22 cellular contexts compared by ENCODE assay signal in the genomic region with DNA sequence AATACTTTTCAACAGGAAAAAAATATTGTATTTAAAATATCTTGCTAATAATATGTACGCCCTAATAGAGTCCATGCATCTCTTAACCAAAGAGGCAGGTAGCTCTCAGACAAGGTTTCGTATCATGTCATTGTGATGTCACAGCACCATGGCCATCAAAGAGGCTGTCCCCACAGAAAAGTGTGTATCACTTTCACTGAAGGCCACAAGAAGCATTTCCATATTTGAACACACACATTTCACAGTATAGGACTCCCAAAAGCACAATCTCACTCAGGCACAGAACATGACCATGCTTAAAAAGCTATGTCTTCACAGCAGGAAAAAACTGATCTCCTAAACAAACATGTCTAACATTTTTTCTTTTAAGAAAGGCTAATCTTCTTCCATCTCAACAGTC.
A peak's percentile ranks its signal among the peaks of the same experiment; 100 is the strongest.
DNase-seq lines count a peak whose midpoint lies in the region; ATAC-seq, FAIRE-seq and TF ChIP-seq lines count a peak whose summit lies in the region.
"Had no signal": no experiment of that assay in that cellular context is flagged by ENCODE, and none has a peak within 500 bp of the region (broad histone marks: within the 10 kb centered on the region; RNA-seq: fewer than 3 reads in every experiment).

No MANE protein-coding gene starts in this region.

- H3K79me2 ChIP-seq in GM12878 (ENCODE audit: control insufficient read depth, insufficient read depth, low read length): peaks cover 17% of the 10 kb centered on the region

- H3K27ac Mint-ChIP-seq in activated naive CD4-positive, alpha-beta T cell treated with anti-CD3 and anti-CD28 coated beads, Interleukin-2, amount 50 U/mL, for 72 hours: no peak overlapping the region
- H3K27ac Mint-ChIP-seq: CD4-positive, CD25-positive, alpha-beta regulatory T cell had no signal

- H3K9me3 Mint-ChIP-seq in activated naive CD4-positive, alpha-beta T cell treated with anti-CD3 and anti-CD28 coated beads, Interleukin-2, amount 50 U/mL, for 72 hours: no peaks in the 10 kb centered on the region
- H3K9me3 Mint-ChIP-seq: CD4-positive, CD25-positive, alpha-beta regulatory T cell had no signal

- ATAC-seq in activated naive CD4-positive, alpha-beta T cell treated with anti-CD3 and anti-CD28 coated beads, Interleukin-2, amount 50 U/mL, for 72 hours: peak; percentile 69 to 86
- peak; percentile 96 for ATAC-seq in GM12878
- ATAC-seq: A549, HCT116, Panc1 had no signal

- H3K9ac ChIP-seq in GM12878 (ENCODE audit: control insufficient read depth, insufficient read depth, low read length): no peak overlapping the region
- H3K9ac ChIP-seq: SK-N-SH had no signal

- intact Hi-C loops in GM12878 (cut with micrococcal nuclease; ENCODE audit: unreplicated experiment): no loop called here

- peak overlapping the region; percentile 79; the same call in 1 of the 2 replicates for H3K4me2 ChIP-seq in GM12878 (ENCODE audit: control insufficient read depth, insufficient read depth)
- H3K4me2 ChIP-seq: SK-N-SH had no signal

- POLR2A ChIA-PET in HEK293 (lab: Yijun Ruan, JAX) (no interaction called here), GM12878 (lab: Charles Lee) (interaction anchor here (0.7 to 1.0 kb wide), 3 partner anchors 19 to 133 kb away, joined by 3 to 4 read pairs (median 3); no protein-coding TSS in a partner anchor)

- CTCF ChIA-PET in HEK293 (lab: Yijun Ruan, JAX) (no interaction called here), GM12878 (lab: Yijun Ruan, JAX) (interaction anchor here (1.1 kb wide), 1 partner anchor 41 kb away, joined by 4 read pairs; no protein-coding TSS in a partner anchor)

- H3K36me3 Mint-ChIP-seq in activated naive CD4-positive, alpha-beta T cell treated with anti-CD3 and anti-CD28 coated beads, Interleukin-2, amount 50 U/mL, for 72 hours: peaks cover 0 to 9% of the 10 kb centered on the region in 2 donors

- no peak for TF ChIP-seq POLR2A in GM12878 (IDR thresholded peaks at IDR 0.05; ENCODE audit: low read depth, low read length)

- no peaks in the 10 kb centered on the region for H3K27me3 ChIP-seq in GM12878 (replicated peaks in 1 of 2; ENCODE audit: control insufficient read depth in 2 of 2, insufficient read depth in 2 of 2, low read length in 1 of 2)
- H3K27me3 ChIP-seq: BE2C had no signal

- no peaks in the 10 kb centered on the region for H3K36me3 ChIP-seq in HEK293 (ENCODE audit: control insufficient read depth in 2 of 2, insufficient read depth in 1 of 2, low read length in 2 of 2)
- no peaks in the 10 kb centered on the region; a peak in 1 of 4 replicates for H3K36me3 ChIP-seq in GM12878 (ENCODE audit: control insufficient read depth in 2 of 2, insufficient read depth in 2 of 2, low read length in 1 of 2)
- H3K36me3 ChIP-seq: BE2C had no signal

- H3K27ac ChIP-seq in HEK293 (ENCODE audit: extremely low read depth, low read depth, low read length) (no peak overlapping the region), GM12878 (ENCODE audit: control insufficient read depth, insufficient read depth) (peak overlapping the region; percentile 51; the same call in 1 of the 2 replicates)
- H3K27ac ChIP-seq: A549 had no signal

- peak in 1 of 2 experiments; percentile 72; a peak in 2 of 4 replicates for TF ChIP-seq EP300 in GM12878 (IDR thresholded peaks at IDR 0.05; ENCODE audit: borderline replicate concordance in 1 of 2, control insufficient read depth in 1 of 2, low read depth in 2 of 2, low read length in 2 of 2)

- H3K4me3 ChIP-seq in HEK293 (ENCODE audit: low read depth, low read length) (no peak overlapping the region), GM12878 (no peak overlapping the region)
- H3K4me3 ChIP-seq: A549 had no signal

- DNase-seq in activated naive CD4-positive, alpha-beta T cell treated with anti-CD3 and anti-CD28 coated beads, Interleukin-2, amount 50 U/mL, for 72 hours (ENCODE audit: low spot score in 2 of 2): no peak
- DNase-seq in activated naive CD4-positive, alpha-beta T cell treated with anti-CD3 and anti-CD28 coated beads, Interleukin-2, amount 50 U/mL, for 16 hours: no peak
- peak; percentile 31 for DNase-seq in GM12878 (ENCODE audit: low read depth, low spot score)
- DNase-seq in DMS 273 (lab: John Stamatoyannopoulos, UW; ENCODE audit: unreplicated experiment): no peak
- no peak for DNase-seq in mucosa of gallbladder (ENCODE audit: low spot score)
- no peak for DNase-seq in NCI-H82 (lab: John Stamatoyannopoulos, UW)
- DNase-seq: BE2C, DMS79, KBM-7, NCI-H1105, NCI-H146, NCI-H2227 treated with DMSO at 0.1 percent for 48 hours, NCI-H510A, SIG-M5, SK-N-SH had no signal

- BruUV-seq in GM12878 (replicated peaks; lab: Mats Ljungman, UMichigan): no TSS peak

- RAD21 ChIA-PET in GM12878 (lab: Charles Lee; ENCODE audit: unreplicated experiment): interaction anchor here (0.8 to 1.6 kb wide), 4 partner anchors 12 to 238 kb away, joined by 3 to 5 read pairs (median 4); no protein-coding TSS in a partner anchor

- H3K4me1 ChIP-seq in HEK293 (ENCODE audit: control insufficient read depth, insufficient read depth, low read length): peaks cover 3% of the 10 kb centered on the region; the same call in 1 of the 2 replicates
- H3K4me1 ChIP-seq in GM12878 (ENCODE audit: control insufficient read depth, insufficient read depth, low read length): peaks cover 6% of the 10 kb centered on the region
- H3K4me1 ChIP-seq: BE2C had no signal

- SMC1A ChIA-PET in GM12878 (lab: Charles Lee; ENCODE audit: uncharacterized antibody, unreplicated experiment): interaction anchor here (0.7 to 4.4 kb wide), 15 partner anchors 8 to 159 kb away, joined by 3 to 17 read pairs (median 3); no protein-coding TSS in a partner anchor

- H3K9me3 ChIP-seq in HEK293 (ENCODE audit: control insufficient read depth, insufficient read depth, low read depth, low read length): no peaks in the 10 kb centered on the region
- H3K9me3 ChIP-seq in GM12878 (replicated peaks; ENCODE audit: control insufficient read depth, insufficient read depth, low read length): no peaks in the 10 kb centered on the region
- H3K9me3 ChIP-seq: A549, BE2C, SK-N-SH had no signal

- no peaks in the 10 kb centered on the region for H4K20me1 ChIP-seq in GM12878 (ENCODE audit: control insufficient read depth, insufficient read depth)

- H2AFZ ChIP-seq in GM12878 (ENCODE audit: control insufficient read depth, low read depth, low read length): no peak overlapping the region

- in situ Hi-C loops in GM12878 (cut with MboI): no loop called here

- peak; percentile 18 for FAIRE-seq in GM12878 (lab: Jason Lieb, UNC)
- FAIRE-seq: GM12892, H1 had no signal

- WGBS in GM12878 (ENCODE audit: insufficient coverage, insufficient replicate concordance, low lambda C conversion rate, missing lambda C conversion rate): 93% methylated on average over 2 of the region's 2 CpGs

- no peak for TF ChIP-seq CTCF in HEK293 (tag by site-specific recombination; IDR thresholded peaks at IDR 0.05)
- no peak for TF ChIP-seq CTCF in GM12878 (IDR thresholded peaks at IDR 0.05 in 2 of 3, conservative IDR thresholded peaks at IDR 0.05 in 1 of 3; ENCODE audit: control insufficient read depth in 2 of 3, extremely low read depth in 1 of 3, insufficient read depth in 1 of 3, low read depth in 3 of 3, low read length in 3 of 3)

- TF ChIP-seq RAD21 in GM12878 (IDR thresholded peaks at IDR 0.05; ENCODE audit: insufficient read depth, low read depth, low read length): no peak

TF ChIP-seq in HEK293, 187 proteins besides CTCF, POLR2A, EP300 and RAD21:
- no peak for TF ChIP-seq HOXC10 (CRISPR knock-in tag; IDR thresholded peaks at IDR 0.05)
- no peak for TF ChIP-seq ZSCAN23 (tag by site-specific recombination; IDR thresholded peaks at IDR 0.05)
- TF ChIP-seq ZBTB21 (tag by site-specific recombination; IDR thresholded peaks at IDR 0.05): 0 out of 2 replicates have a peak, but pooled peaks have one; percentile 13
- TF ChIP-seq FEZF1 (tag by site-specific recombination; IDR thresholded peaks at IDR 0.05): peak; percentile 60; the same call in 1 of the 2 replicates
TF ChIP-seq in HEK293: peak in this region for 2.

TF ChIP-seq in GM12878, 131 proteins besides CTCF, POLR2A, EP300 and RAD21 (continues in another document):
- TF ChIP-seq RUNX3 (IDR thresholded peaks at IDR 0.05; ENCODE audit: low read length) (peak; percentile 61; the same call in 1 of the 2 replicates), JUNB (IDR thresholded peaks at IDR 0.05) (0 out of 2 replicates have a peak, but pooled peaks have one; percentile 34), BHLHE40 (IDR thresholded peaks at IDR 0.05; ENCODE audit: borderline replicate concordance in 1 of 2, low read depth in 2 of 2, low read length in 1 of 2) (peak; percentile 34 to 78; a peak in 2 of 4 replicates), ZZZ3 (IDR thresholded peaks at IDR 0.05; ENCODE audit: control insufficient read depth, insufficient read length, low read depth) (no peak), ASH2L (IDR thresholded peaks at IDR 0.05; ENCODE audit: borderline replicate concordance, low read depth) (0 out of 2 replicates have a peak, but pooled peaks have one; percentile 8), CREM (IDR thresholded peaks at IDR 0.05; ENCODE audit: low read depth) (peak; percentile 84), ZNF207 (IDR thresholded peaks at IDR 0.05; ENCODE audit: borderline replicate concordance) (no peak), IKZF2 (IDR thresholded peaks at IDR 0.05) (peak; percentile 32 to 38; a peak in 2 of 4 replicates), PAX5 (IDR thresholded peaks at IDR 0.05; ENCODE audit: borderline replicate concordance, low read depth, low read length) (0 out of 2 replicates have a peak, but pooled peaks have one; percentile 40), MTA2 (IDR thresholded peaks at IDR 0.05; ENCODE audit: low read depth) (peak; percentile 59), ATF7 (IDR thresholded peaks at IDR 0.05; ENCODE audit: low read depth) (peak; percentile 69), POU2F2 (IDR thresholded peaks at IDR 0.05; ENCODE audit: borderline replicate concordance, low read depth, low read length) (peak; percentile 50; the same call in 1 of the 3 replicates), TCF7 (IDR thresholded peaks at IDR 0.05; ENCODE audit: borderline replicate concordance) (peak; percentile 79; the same call in 1 of the 2 replicates), CREB1 (IDR thresholded peaks at IDR 0.05; ENCODE audit: low read depth) (peak; percentile 88), IRF4 (IDR thresholded peaks at IDR 0.05; ENCODE audit: low read depth, low read length) (no peak), SRF (IDR thresholded peaks at IDR 0.05; ENCODE audit: low read depth in 2 of 2, low read length in 2 of 2) (peak in 1 of 2 experiments; percentile 27; a peak in 1 of 4 replicates)
- TF ChIP-seq, protein P1, sequence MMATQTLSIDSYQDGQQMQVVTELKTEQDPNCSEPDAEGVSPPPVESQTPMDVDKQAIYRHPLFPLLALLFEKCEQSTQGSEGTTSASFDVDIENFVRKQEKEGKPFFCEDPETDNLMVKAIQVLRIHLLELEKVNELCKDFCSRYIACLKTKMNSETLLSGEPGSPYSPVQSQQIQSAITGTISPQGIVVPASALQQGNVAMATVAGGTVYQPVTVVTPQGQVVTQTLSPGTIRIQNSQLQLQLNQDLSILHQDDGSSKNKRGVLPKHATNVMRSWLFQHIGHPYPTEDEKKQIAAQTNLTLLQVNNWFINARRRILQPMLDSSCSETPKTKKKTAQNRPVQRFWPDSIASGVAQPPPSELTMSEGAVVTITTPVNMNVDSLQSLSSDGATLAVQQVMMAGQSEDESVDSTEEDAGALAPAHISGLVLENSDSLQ (IDR thresholded peaks at IDR 0.05): peak; percentile 53; the same call in 1 of the 2 replicates
